ENCODE assay signal across 9 cellular contexts in genomic region chr1:54885237-54885679, GRCh38. TPM values are rescaled to one million over a fixed set of nuclear protein-coding genes. Genes with fewer than 3 reads are reported as not detected.
A peak's percentile ranks its signal among the peaks of the same experiment; 100 is the strongest.
DNase-seq lines count a peak whose midpoint lies in the region; ATAC-seq, FAIRE-seq and TF ChIP-seq lines count a peak whose summit lies in the region.
"Had no signal": no experiment of that assay in that cellular context is flagged by ENCODE, and none has a peak within 500 bp of the region (broad histone marks: within the 10 kb centered on the region; RNA-seq: fewer than 3 reads in every experiment).

No MANE protein-coding gene starts in this region.

- no peak overlapping the region for H3K9ac ChIP-seq in endothelial cell of umbilical vein (replicated peaks; ENCODE audit: extremely low read depth, insufficient read depth, low read length)

- no peaks in the 10 kb centered on the region for H3K9me1 ChIP-seq in endothelial cell of umbilical vein (replicated peaks; ENCODE audit: control insufficient read depth, extremely low read depth, insufficient read depth, low read length)

- no TSS peak for BruUV-seq in endothelial cell of umbilical vein (replicated peaks; lab: Mats Ljungman, UMichigan)

- H3K27ac ChIP-seq in endothelial cell of umbilical vein (ENCODE audit: insufficient read depth, low read depth, low read length) = no peak overlapping the region

- H3K36me3 ChIP-seq in endothelial cell of umbilical vein (ENCODE audit: control insufficient read depth in 2 of 2, extremely low read depth in 1 of 2, insufficient read depth in 2 of 2, low read length in 2 of 2) (peaks cover 0 to 3% of the 10 kb centered on the region in 2 experiments), neuron (ENCODE audit: insufficient read depth, low read length) (peaks cover 50% of the 10 kb centered on the region)

- CTCF ChIA-PET in endothelial cell of umbilical vein (lab: Charles Lee) = interaction anchor here (0.8 to 3.7 kb wide), 6 partner anchors 9 to 137 kb away, joined by 3 to 29 read pairs (median 5); no protein-coding TSS in a partner anchor

- TF ChIP-seq CTCF in GM12875 (IDR thresholded peaks at IDR 0.05; ENCODE audit: borderline replicate concordance, insufficient read depth, low read depth, low read length) = no peak
- no peak for TF ChIP-seq CTCF in endothelial cell of umbilical vein (IDR thresholded peaks at IDR 0.05; ENCODE audit: extremely low read depth in 1 of 2, insufficient read depth in 1 of 2, low read depth in 1 of 2, low read length in 2 of 2)
- no peak for TF ChIP-seq CTCF in GM10266 (IDR thresholded peaks at IDR 0.05; ENCODE audit: control insufficient read depth, insufficient read depth, low read depth, missing control alignments)

- peaks cover 32% of the 10 kb centered on the region for H3K4me1 ChIP-seq in endothelial cell of umbilical vein (ENCODE audit: control insufficient read depth, extremely low read depth, insufficient read depth, low read length)
- peaks cover 39% of the 10 kb centered on the region for H3K4me1 ChIP-seq in neuron (ENCODE audit: insufficient read depth, low read length)

- TF ChIP-seq POLR2A in endothelial cell of umbilical vein (IDR thresholded peaks at IDR 0.05; ENCODE audit: low read depth, low read length) = no peak

- H3K27me3 ChIP-seq in endothelial cell of umbilical vein (ENCODE audit: control insufficient read depth in 2 of 2, insufficient read depth in 2 of 2, low read length in 2 of 2) = no peaks in the 10 kb centered on the region
- H3K27me3 ChIP-seq in neuron (ENCODE audit: insufficient read depth, low read length) = no peaks in the 10 kb centered on the region

- H3K79me2 ChIP-seq in endothelial cell of umbilical vein (ENCODE audit: control insufficient read depth, insufficient read depth, low read length) = peaks cover 66% of the 10 kb centered on the region

- H3K9me3 ChIP-seq in endothelial cell of umbilical vein (replicated peaks; ENCODE audit: control insufficient read depth, insufficient read depth, low read length) = no peaks in the 10 kb centered on the region
- peaks cover 8% of the 10 kb centered on the region for H3K9me3 ChIP-seq in neuron (ENCODE audit: low read length)

- peak overlapping the region; percentile 90 for H3K4me3 ChIP-seq in GM12875 (ENCODE audit: low read depth, low read length)
- H3K4me3 ChIP-seq in endothelial cell of umbilical vein (replicated peaks in 1 of 3; ENCODE audit: insufficient read depth in 1 of 3, low read depth in 1 of 3, low read length in 3 of 3) = peak overlapping the region in 1 of 3 experiments; percentile 52
- peak overlapping the region; percentile 98 for H3K4me3 ChIP-seq in neuron (ENCODE audit: low read length)

- dilution Hi-C loops in endothelial cell of umbilical vein (cut with MboI; ENCODE audit: extremely low pct_ligation_motif_present, low sequenced_read_pairs) = no loop called here

- H2AFZ ChIP-seq in endothelial cell of umbilical vein (ENCODE audit: low read depth, low read length) (no peak overlapping the region), neuron (ENCODE audit: low read depth, low read length) (no peak overlapping the region)

- ATAC-seq in HG03571 (IDR thresholded peaks at IDR 0.05; ENCODE audit: unreplicated experiment) = no peak

- DNase-seq in RKO (ENCODE audit: low spot score) = peak; percentile 60
- peak; percentile 21 for DNase-seq in endothelial cell of umbilical vein (ENCODE audit: low read depth, low spot score)
- no peak for DNase-seq in NCI-H1694 treated with DMSO at 0.1 percent for 48 hours (lab: John Stamatoyannopoulos, UW)
- no peak for DNase-seq in SK-N-DZ (ENCODE audit: low spot score)
- no peak for DNase-seq in GM10266 (ENCODE audit: extremely low spot score)
- DNase-seq: activated CD4-positive, CD25-positive, alpha-beta regulatory T cell had no signal

- intact Hi-C loops in endothelial cell of umbilical vein (cut with micrococcal nuclease) = no loop called here

- no peaks in the 10 kb centered on the region for H4K20me1 ChIP-seq in endothelial cell of umbilical vein (replicated peaks; ENCODE audit: control insufficient read depth, extremely low read depth, insufficient read depth, low read length)

- H3K4me2 ChIP-seq in endothelial cell of umbilical vein (ENCODE audit: insufficient read depth, low read length) = peak overlapping the region; percentile 44

- POLR2A ChIA-PET in endothelial cell of umbilical vein (lab: Charles Lee) = no interaction called here

- FAIRE-seq in endothelial cell of umbilical vein (lab: Jason Lieb, UNC) = peak; percentile 86

TF ChIP-seq in endothelial cell of umbilical vein, 7 proteins besides CTCF, POLR2A, EP300 and RAD21:
- peak; percentile 34 for TF ChIP-seq FOS (IDR thresholded peaks at IDR 0.05; ENCODE audit: borderline replicate concordance, insufficient read depth, low read length)
- no peak for TF ChIP-seq POLR2AphosphoS5 (IDR thresholded peaks at IDR 0.05; ENCODE audit: insufficient read depth, low read depth, low read length)
- no peak for TF ChIP-seq EZH2 (IDR thresholded peaks at IDR 0.05; ENCODE audit: borderline replicate concordance, low read depth, low read length, severe bottlenecking)
- TF ChIP-seq MYC (IDR thresholded peaks at IDR 0.05; ENCODE audit: low read depth, low read length) = no peak
- TF ChIP-seq JUN (IDR thresholded peaks at IDR 0.05; ENCODE audit: borderline replicate concordance, insufficient read depth, insufficient read length, low read depth) = no peak
- no peak for TF ChIP-seq GATA2 (IDR thresholded peaks at IDR 0.05; ENCODE audit: insufficient read depth, insufficient read length, low read depth, low read length)

RNA-seq across cellular contexts. Expression of gene DHCR24, which starts 1.7 kb away (rescaled TPM):
- 223 and 229 TPM in 2 replicates for total RNA-seq in endothelial cell of umbilical vein
- polyA plus RNA-seq in endothelial cell of umbilical vein = 214 and 239 TPM in 2 replicates
- 134 and 175 TPM in 2 replicates for polyA plus RNA-seq in endothelial cell of umbilical vein (2011; cell fraction: cytosol; rRNA removed)
- 67.9 and 94.8 TPM in 2 replicates for polyA plus RNA-seq in endothelial cell of umbilical vein (2011; cell fraction: nucleus; rRNA removed)
- 58.7 and 150 TPM in 2 replicates for polyA plus RNA-seq in endothelial cell of umbilical vein (2012)
- polyA minus RNA-seq in endothelial cell of umbilical vein = 603 and 660 TPM in 2 replicates
- 115 TPM for polyA minus RNA-seq in endothelial cell of umbilical vein (2011; cell fraction: cytosol; rRNA and poly(A)+ RNA removed)
- polyA minus RNA-seq in endothelial cell of umbilical vein (2011; cell fraction: nucleus; rRNA and poly(A)+ RNA removed) = 69.1 and 71.3 TPM in 2 replicates
- polyA plus RNA-seq in SK-N-DZ (2014; cell fraction: cytosol; rRNA removed) = 94.7 and 125 TPM in 2 replicates
- 39.9 and 43.6 TPM in 2 replicates for polyA plus RNA-seq in SK-N-DZ (2014; cell fraction: nucleus; rRNA removed)

Comparison
In these comparisons a context has a peak if more than half of its experiments do, and no peak if none do; other contexts are left out.
1. DNase-seq: peak in RKO (single experiment) and endothelial cell of umbilical vein (single experiment); none in NCI-H1694 treated with DMSO at 0.1 percent for 48 hours (single experiment), SK-N-DZ (single experiment) and GM10266 (single experiment).